13 cellular contexts compared by ENCODE assay signal in the genomic region with DNA sequence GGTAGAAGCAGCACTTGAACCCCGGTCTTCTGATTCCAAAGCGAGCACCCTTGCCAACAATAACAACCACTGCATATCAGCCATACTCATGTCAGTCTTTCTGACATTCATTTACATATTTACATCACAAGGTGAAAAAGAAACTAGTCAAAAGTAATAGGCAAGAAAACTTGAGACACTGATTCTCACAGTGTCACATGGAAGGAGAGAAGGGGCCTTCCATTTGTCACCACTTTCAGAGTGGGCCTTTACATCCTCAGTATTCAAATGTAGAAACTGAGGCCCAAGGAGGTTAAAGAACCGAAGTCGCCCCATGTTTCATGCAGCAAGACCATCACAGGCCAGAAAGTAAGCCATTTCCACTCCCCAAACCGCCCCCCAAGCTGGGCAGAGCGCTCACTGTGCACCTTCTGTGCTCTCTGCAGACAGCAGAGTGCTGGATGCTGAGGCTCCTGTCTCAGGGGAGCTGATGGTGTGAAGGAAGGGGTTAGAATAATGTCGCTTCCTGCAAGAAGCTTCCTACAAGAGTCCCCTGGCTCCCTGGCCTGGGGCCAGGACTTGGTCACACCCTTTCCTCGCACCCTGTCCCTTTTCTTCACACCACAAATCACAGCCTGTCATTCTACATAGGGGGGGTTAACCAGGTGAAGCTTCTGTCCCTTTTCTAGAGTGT.
DNase-seq lines count a peak whose midpoint lies in the region; ATAC-seq and TF ChIP-seq lines count a peak whose summit lies in the region.
"Had no signal": no experiment of that assay in that cellular context is flagged by ENCODE, and none has a peak within 500 bp of the region (broad histone marks: within the 10 kb centered on the region; RNA-seq: fewer than 3 reads in every experiment).

No MANE protein-coding gene starts in this region.

- H3K27ac ChIP-seq in effector memory CD4-positive, alpha-beta T cell (ENCODE audit: insufficient read depth, low read length, poor library complexity, severe bottlenecking) = no peak overlapping the region
- H3K27ac ChIP-seq: brain microvascular endothelial cell, psoas muscle, vagina had no signal

- DNase-seq in ELF-1 (ENCODE audit: low read depth, low spot score) (peak; percentile 19), SKM-1 treated with dmso at 0.1 percent for 144 hours (lab: John Stamatoyannopoulos, UW; ENCODE audit: unreplicated experiment) (no peak), AML-193 (lab: John Stamatoyannopoulos, UW) (no peak)
- no peak for DNase-seq in effector memory CD4-positive, alpha-beta T cell
- no peak for DNase-seq in activated effector memory CD4-positive, alpha-beta T cell treated with Interleukin-2 at 50 U/mL for 16 hours
- DNase-seq: brain microvascular endothelial cell, DMS53, NCI-H1694 treated with DMSO at 0.1 percent for 48 hours, psoas muscle had no signal

- H3K4me3 ChIP-seq in effector memory CD4-positive, alpha-beta T cell (ENCODE audit: insufficient read depth, low read depth, low read length, poor library complexity, severe bottlenecking) = peak overlapping the region; percentile 7
- H3K4me3 ChIP-seq: psoas muscle, vagina had no signal

- no peaks in the 10 kb centered on the region for H3K36me3 ChIP-seq in effector memory CD4-positive, alpha-beta T cell (ENCODE audit: control insufficient read depth, insufficient read depth, low read length)
- H3K36me3 ChIP-seq: brain microvascular endothelial cell, vagina had no signal

- no peaks in the 10 kb centered on the region for H3K9me3 ChIP-seq in effector memory CD4-positive, alpha-beta T cell (ENCODE audit: control insufficient read depth, low read length)
- H3K9me3 ChIP-seq: psoas muscle, vagina had no signal

- peaks cover 30% of the 10 kb centered on the region for H3K4me1 ChIP-seq in effector memory CD4-positive, alpha-beta T cell (ENCODE audit: control insufficient read depth, insufficient read depth, low read length, poor library complexity, severe bottlenecking)

- peak; percentile 15 for TF ChIP-seq POLR2A in GM19193 (IDR thresholded peaks at IDR 0.05; ENCODE audit: extremely low read depth, insufficient read depth, insufficient read length)

- ATAC-seq in HG03439 (IDR thresholded peaks at IDR 0.05; ENCODE audit: unreplicated experiment) (peak; percentile 35), GM18870 (IDR thresholded peaks at IDR 0.05; ENCODE audit: unreplicated experiment) (no peak)

- no peaks in the 10 kb centered on the region for H3K27me3 ChIP-seq in effector memory CD4-positive, alpha-beta T cell (replicated peaks; ENCODE audit: control insufficient read depth, insufficient read depth, low read length, poor library complexity, severe bottlenecking)
- H3K27me3 ChIP-seq: brain microvascular endothelial cell, vagina had no signal
